Comparison of ENCODE assay signal across 17 cellular contexts in genomic region chr1:173995475-173995874, GRCh38.
"Had no signal": no experiment of that assay in that cellular context is flagged by ENCODE, and none has a peak within 500 bp of the region (broad histone marks: within the 10 kb centered on the region; RNA-seq: fewer than 3 reads in every experiment).

No MANE protein-coding gene starts in this region.

- DNase-seq: activated CD4-positive, alpha-beta T cell treated with anti-CD3 and anti-CD28 coated beads for 48 hours; activated CD8-positive, alpha-beta memory T cell treated with anti-CD3 and anti-CD28 coated beads for 24 hours; activated CD8-positive, alpha-beta memory T cell treated with anti-CD3 and anti-CD28 coated beads, Interleukin-2, amount 50 U/mL, for 48 hours; activated naive CD4-positive, alpha-beta T cell treated with anti-CD3 and anti-CD28 coated beads for 36 hours; effector memory CD4-positive, alpha-beta T cell; left cardiac atrium; mesenchymal stem cell; naive thymus-derived CD4-positive, alpha-beta T cell; sigmoid colon; stimulated activated CD4-positive, alpha-beta T cell treated with anti-CD3 and anti-CD28 coated beads, Interleukin-4, amount 100 ng/mL, for 24 hours; T-helper 2 cell; thyroid gland; WERI-Rb-1 had no signal

- H3K9me3 Mint-ChIP-seq: activated naive CD4-positive, alpha-beta T cell treated with anti-CD3 and anti-CD28 coated beads for 36 hours; dendritic cell treated with granulocyte-macrophage colony-stimulating factor and Interleukin-4, amounts not matched to agents 40 ng/mL and 50 ng/mL, for 4 days; naive thymus-derived CD4-positive, alpha-beta T cell; stimulated activated memory B cell treated with anti-CD40 and anti-IgM and Interleukin-4, amounts not matched to agents 10 μg/mL and 1 μg/mL and 100 μg/mL, for 72 hours had no signal

- H3K4me3 Mint-ChIP-seq: activated naive CD4-positive, alpha-beta T cell treated with anti-CD3 and anti-CD28 coated beads for 36 hours; dendritic cell treated with granulocyte-macrophage colony-stimulating factor and Interleukin-4, amounts not matched to agents 40 ng/mL and 50 ng/mL, for 4 days; naive thymus-derived CD4-positive, alpha-beta T cell; stimulated activated memory B cell treated with anti-CD40 and anti-IgM and Interleukin-4, amounts not matched to agents 10 μg/mL and 1 μg/mL and 100 μg/mL, for 72 hours had no signal

- H3K27me3 ChIP-seq: hepatocyte, sigmoid colon, SJSA1, thyroid gland had no signal

- H3K27ac ChIP-seq: hepatocyte, sigmoid colon, SJSA1, thyroid gland, WERI-Rb-1 had no signal

- H3K9me3 ChIP-seq: sigmoid colon, SJSA1, thyroid gland had no signal

- H3K27me3 Mint-ChIP-seq: dendritic cell treated with granulocyte-macrophage colony-stimulating factor and Interleukin-4, amounts not matched to agents 40 ng/mL and 50 ng/mL, for 4 days; naive thymus-derived CD4-positive, alpha-beta T cell; stimulated activated memory B cell treated with anti-CD40 and anti-IgM and Interleukin-4, amounts not matched to agents 10 μg/mL and 1 μg/mL and 100 μg/mL, for 72 hours had no signal

- ATAC-seq: left cardiac atrium; naive thymus-derived CD4-positive, alpha-beta T cell; stimulated activated memory B cell treated with anti-CD40 and anti-IgM and Interleukin-4, amounts not matched to agents 10 μg/mL and 1 μg/mL and 100 μg/mL, for 72 hours had no signal

- H3K27ac Mint-ChIP-seq: activated naive CD4-positive, alpha-beta T cell treated with anti-CD3 and anti-CD28 coated beads for 36 hours; dendritic cell treated with granulocyte-macrophage colony-stimulating factor and Interleukin-4, amounts not matched to agents 40 ng/mL and 50 ng/mL, for 4 days; stimulated activated memory B cell treated with anti-CD40 and anti-IgM and Interleukin-4, amounts not matched to agents 10 μg/mL and 1 μg/mL and 100 μg/mL, for 72 hours had no signal

- H3K4me3 ChIP-seq: hepatocyte, sigmoid colon, SJSA1, thyroid gland had no signal
